In genomic region chr4:3041192-3042142, GRCh38 we compare ENCODE assay signal across 8 cellular contexts. TPM values are rescaled to one million over a fixed set of nuclear protein-coding genes. Genes with fewer than 3 reads are reported as not detected.
DNase-seq lines count a peak whose midpoint lies in the region; ATAC-seq and TF ChIP-seq lines count a peak whose summit lies in the region.

No MANE protein-coding gene starts in this region.

- DNase-seq in Ammon's horn (ENCODE audit: low spot score) (peak; percentile 51), GM20000 (ENCODE audit: low spot score) (peak; percentile 44), RPMI7951 (ENCODE audit: low read depth) (peak; percentile 91), adipocyte (ENCODE audit: low read depth) (peak; percentile 63), immature natural killer cell (peak; percentile 68 to 81 (median 75)), HUDEP-2 (lab: John Stamatoyannopoulos, UW; ENCODE audit: unreplicated experiment in 76 of 76) (no peak)
- DNase-seq in stimulated activated CD4-positive, alpha-beta T cell treated with anti-CD3 and anti-CD28 coated beads, Interleukin-4, amount 100 ng/mL, for 24 hours = peak; percentile 32

- no peaks in the 10 kb centered on the region for H3K36me3 ChIP-seq in adipocyte (ENCODE audit: control insufficient read depth, insufficient read depth, low read length, severe bottlenecking)

- H3K9me3 Mint-ChIP-seq in immature natural killer cell = no peaks in the 10 kb centered on the region

- H3K4me3 Mint-ChIP-seq in immature natural killer cell = peak overlapping the region; percentile 89 to 96 (median 94)

- peak overlapping the region; percentile 85 to 99 (median 96) for H3K27ac Mint-ChIP-seq in immature natural killer cell

- peaks cover 20% of the 10 kb centered on the region for H3K4me1 ChIP-seq in adipocyte (ENCODE audit: control insufficient read depth, insufficient read depth, low read length)

- TF ChIP-seq CTCF in GM20000 (IDR thresholded peaks at IDR 0.05; ENCODE audit: extremely low read depth, missing control alignments) = no peak

- H3K9ac ChIP-seq in adipocyte (ENCODE audit: low read length) = peak overlapping the region; percentile 81

- peaks cover 77 to 89% of the 10 kb centered on the region in 2 donors for H3K4me1 Mint-ChIP-seq in immature natural killer cell

- no peak for ATAC-seq in HG03520 (IDR thresholded peaks at IDR 0.05; ENCODE audit: unreplicated experiment)

- no peaks in the 10 kb centered on the region for H3K9me3 ChIP-seq in adipocyte (ENCODE audit: control insufficient read depth, low read length)

- no peaks in the 10 kb centered on the region for H3K27me3 ChIP-seq in adipocyte (replicated peaks; ENCODE audit: control insufficient read depth, insufficient read depth, low read length)

- peak overlapping the region; percentile 79 for H3K4me3 ChIP-seq in adipocyte (ENCODE audit: low read length)

- peaks cover 16 to 32% (median 20%) of the 10 kb centered on the region in 3 donors for H3K27me3 Mint-ChIP-seq in immature natural killer cell (ENCODE audit: low read depth in 3 of 3)

- H3K36me3 Mint-ChIP-seq in immature natural killer cell = peaks cover 0 to 4% (median 0%) of the 10 kb centered on the region in 3 donors

RNA-seq across cellular contexts. Expression of gene HTT-AS, which starts 32.9 kb away (rescaled TPM):
- total RNA-seq in RPMI7951 (2014; rRNA removed; shearing (Covaris generic)) = not detected in 2 replicates
- not detected for polyA plus RNA-seq in immature natural killer cell

RNA-seq across cellular contexts. Expression of gene HTT, which starts 33.0 kb away (rescaled TPM):
- 11.7 and 19.6 TPM in 2 replicates for total RNA-seq in RPMI7951 (2014; rRNA removed; shearing (Covaris generic))
- 10 to 100 TPM in 1 of 3 donors, 1 to 10 TPM in 2; 5.3 to 16.9 (median 6.2) TPM for polyA plus RNA-seq in immature natural killer cell

Comparison
In these comparisons a context has a peak if more than half of its experiments do, and no peak if none do; other contexts are left out.
1. DNase-seq: peak in Ammon's horn (single experiment), GM20000 (single experiment), RPMI7951 (single experiment), adipocyte (single experiment), immature natural killer cell (3 of 3) and stimulated activated CD4-positive, alpha-beta T cell treated with anti-CD3 and anti-CD28 coated beads, Interleukin-4, amount 100 ng/mL, for 24 hours (single experiment); none in HUDEP-2 (0 of 76).